Comparison of ENCODE assay signal across 18 cellular contexts in the genomic region with DNA sequence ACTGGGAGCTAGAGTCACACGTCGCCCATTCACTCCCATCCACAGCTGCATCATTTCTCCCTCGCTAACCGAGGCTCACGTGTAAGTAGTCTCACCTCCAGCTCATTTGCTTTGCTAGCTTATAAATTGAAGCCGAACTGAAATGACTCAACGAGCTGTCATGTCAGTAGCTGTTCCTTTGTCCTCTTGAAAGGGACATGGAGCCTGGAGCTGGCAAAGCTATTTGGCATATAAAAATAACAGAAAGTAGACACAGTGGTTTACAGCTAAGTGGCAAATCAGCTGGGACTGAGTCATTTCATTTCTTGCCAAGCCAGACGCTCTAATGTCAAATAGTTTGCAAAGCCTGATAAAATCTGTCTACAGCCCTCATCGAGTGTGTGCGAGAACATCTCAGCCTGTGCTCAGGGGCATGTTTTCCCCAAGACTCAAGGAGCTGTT.
A peak's percentile ranks its signal among the peaks of the same experiment; 100 is the strongest.
DNase-seq lines count a peak whose midpoint lies in the region; ATAC-seq and TF ChIP-seq lines count a peak whose summit lies in the region.
"Had no signal": no experiment of that assay in that cellular context is flagged by ENCODE, and none has a peak within 500 bp of the region (broad histone marks: within the 10 kb centered on the region; RNA-seq: fewer than 3 reads in every experiment).

No MANE protein-coding gene starts in this region.

- ATAC-seq in heart left ventricle: peak; percentile 47 to 94 (median 70)
- no peak for ATAC-seq in GM18502 (IDR thresholded peaks at IDR 0.05; ENCODE audit: poor library complexity, unreplicated experiment)
- ATAC-seq: effector memory CD8-positive, alpha-beta T cell had no signal

- no peak for TF ChIP-seq POLR2A in heart left ventricle (IDR thresholded peaks at IDR 0.05)

- peaks cover 0 to 11% (median 0%) of the 10 kb centered on the region in 12 donors for H3K4me1 ChIP-seq in heart left ventricle
- H3K4me1 ChIP-seq: BLaER1, suprapubic skin had no signal

- no peaks in the 10 kb centered on the region for H3K36me3 ChIP-seq in heart left ventricle
- H3K36me3 ChIP-seq: BLaER1, suprapubic skin had no signal

- no peak overlapping the region for H3K4me3 ChIP-seq in heart left ventricle
- H3K4me3 ChIP-seq: BLaER1, suprapubic skin had no signal

- peak overlapping the region in 1 of 12 donors; percentile 15 for H3K27ac ChIP-seq in heart left ventricle
- H3K27ac ChIP-seq: BLaER1, HL-60, suprapubic skin had no signal

- intact Hi-C loops in heart left ventricle (cut with DNase I): no loop called here

- H3K27me3 ChIP-seq in heart left ventricle: no peaks in the 10 kb centered on the region
- H3K27me3 ChIP-seq: BLaER1, suprapubic skin had no signal

- no peak for TF ChIP-seq CTCF in heart left ventricle (IDR thresholded peaks at IDR 0.05)

- H3K9me3 ChIP-seq in heart left ventricle: peaks cover 0 to 15% (median 5%) of the 10 kb centered on the region in 12 donors
- H3K9me3 ChIP-seq: BLaER1 had no signal

- 46 to 59% (median 57%) methylated on average over 10 of the region's 10 CpGs for WGBS in heart left ventricle, 4 donors

- peak; percentile 75 for DNase-seq in DMS79 treated with DMSO at 0.1 percent for 48 hours (lab: John Stamatoyannopoulos, UW)
- peak; percentile 44 for DNase-seq in M059J (ENCODE audit: low read depth)
- DNase-seq in heart left ventricle: no peak
- peak; percentile 2 for DNase-seq in pons (ENCODE audit: low spot score)
- DNase-seq in NCI-H1092 treated with DMSO at 0.1 percent for 48 hours (lab: John Stamatoyannopoulos, UW): no peak
- no peak for DNase-seq in NCI-H2081 (lab: John Stamatoyannopoulos, UW)
- DNase-seq: activated CD4-positive, alpha-beta T cell treated with anti-CD3 and anti-CD28 coated beads for 1 hour; activated gamma-delta T cell treated with Interleukin-2 at 50 U/mL for 16 hours; DMS 273 treated with DMSO at 0.1 percent for 48 hours; effector memory CD8-positive, alpha-beta T cell; H9; NCI-H2171 treated with DMSO at 0.1 percent for 48 hours; SHP77 treated with DMSO at 0.1 percent for 48 hours; stimulated activated CD4-positive, alpha-beta T cell treated with anti-CD3 and anti-CD28 coated beads, Interleukin-4, amount 100 ng/mL, for 1 hour had no signal

Comparison
In these comparisons a context has a peak if more than half of its experiments do, and no peak if none do; other contexts are left out.
1. DNase-seq: peak in DMS79 treated with DMSO at 0.1 percent for 48 hours (single experiment), M059J (single experiment) and pons (single experiment); none in heart left ventricle (0 of 5), NCI-H1092 treated with DMSO at 0.1 percent for 48 hours (single experiment) and NCI-H2081 (0 of 2).